ENCODE assay signal across 8 cellular contexts in genomic region chr22:37658133-37659065, GRCh38. TPM values are rescaled to one million over a fixed set of nuclear protein-coding genes. Genes with fewer than 3 reads are reported as not detected.
DNase-seq lines count a peak whose midpoint lies in the region; ATAC-seq lines count a peak whose summit lies in the region.

PDXP (plus strand) TSS chr22:37658723; CDS start chr22:37658783, 60 bp downstream.

- H3K4me1 Mint-ChIP-seq in activated CD4-positive, alpha-beta T cell treated with anti-CD3 and anti-CD28 coated beads, Interleukin-2, amount 10 ng/mL, durations not matched to agents 7 days and 5 days: peaks cover 42% of the 10 kb centered on the region

- no peaks in the 10 kb centered on the region for H3K9me3 Mint-ChIP-seq in activated CD4-positive, alpha-beta T cell treated with anti-CD3 and anti-CD28 coated beads, Interleukin-2, amount 10 ng/mL, durations not matched to agents 7 days and 5 days

- peaks cover 20% of the 10 kb centered on the region for H3K36me3 Mint-ChIP-seq in activated CD4-positive, alpha-beta T cell treated with anti-CD3 and anti-CD28 coated beads, Interleukin-2, amount 10 ng/mL, durations not matched to agents 7 days and 5 days (ENCODE audit: low read depth)

- H3K27me3 ChIP-seq in BLaER1: no peaks in the 10 kb centered on the region

- peak within 1 kb of the TSS; percentile 85 for H3K4me3 Mint-ChIP-seq in activated CD4-positive, alpha-beta T cell treated with anti-CD3 and anti-CD28 coated beads, Interleukin-2, amount 10 ng/mL, durations not matched to agents 7 days and 5 days

- ATAC-seq in GM19328 (IDR thresholded peaks at IDR 0.05; ENCODE audit: unreplicated experiment) (peak; percentile 74), HG03520 (IDR thresholded peaks at IDR 0.05; ENCODE audit: unreplicated experiment) (peak; percentile 81)

- H3K4me1 ChIP-seq in BLaER1: peaks cover 48% of the 10 kb centered on the region

- peak within 1 kb of the TSS; percentile 87 for H3K27ac Mint-ChIP-seq in activated CD4-positive, alpha-beta T cell treated with anti-CD3 and anti-CD28 coated beads, Interleukin-2, amount 10 ng/mL, durations not matched to agents 7 days and 5 days

- peaks cover 45% of the 10 kb centered on the region for H4K20me1 ChIP-seq in BLaER1

- no peaks in the 10 kb centered on the region for H3K27me3 Mint-ChIP-seq in activated CD4-positive, alpha-beta T cell treated with anti-CD3 and anti-CD28 coated beads, Interleukin-2, amount 10 ng/mL, durations not matched to agents 7 days and 5 days

- H3K36me3 ChIP-seq in BLaER1: peaks cover 13% of the 10 kb centered on the region

- H3K9me3 ChIP-seq in BLaER1: no peaks in the 10 kb centered on the region

- H3K4me3 ChIP-seq in BLaER1: peak within 1 kb of the TSS; percentile 93

- H3K27ac ChIP-seq in BLaER1: peak within 1 kb of the TSS; percentile 93

- H3K9ac ChIP-seq in BLaER1: peak within 1 kb of the TSS; percentile 91

- POLR2A ChIA-PET in activated CD4-positive, alpha-beta T cell treated with anti-CD3 and anti-CD28 coated beads, Interleukin-2, amount 10 ng/mL, durations not matched to agents 7 days and 5 days (lab: Charles Lee): interaction anchor here (0.7 to 3.0 kb wide), 3 partner anchors 16 to 1661 kb away, joined by 4 to 9 read pairs (median 5); partner anchors contain the start of gene LGALS1

- peak within 1 kb of the TSS; percentile 97 for H3K4me2 ChIP-seq in BLaER1

- peak; percentile 100 for DNase-seq in NCI-H69 (lab: John Stamatoyannopoulos, UW)
- peak; percentile 99 for DNase-seq in activated CD4-positive, alpha-beta T cell treated with anti-CD3 and anti-CD28 coated beads, Interleukin-2, amount 10 ng/mL, durations not matched to agents 7 days and 5 days
- peak; percentile 100 for DNase-seq in dedifferentiated amniotic fluid mesenchymal stem cell (ENCODE audit: extremely low spot score)
- peak; percentile 100 for DNase-seq in left kidney (ENCODE audit: low read depth, low spot score)
- peak; percentile 99 for DNase-seq in stimulated activated CD4-positive, alpha-beta T cell treated with anti-CD3 and anti-CD28 coated beads, Interleukin-2, amount 100 ng/mL, for 24 hours

- CTCF ChIA-PET in activated CD4-positive, alpha-beta T cell treated with anti-CD3 and anti-CD28 coated beads, Interleukin-2, amount 10 ng/mL, durations not matched to agents 7 days and 5 days (lab: Charles Lee): interaction anchor here (0.6 to 4.6 kb wide), 21 partner anchors 9 to 1686 kb away, joined by 3 to 47 read pairs (median 4); partner anchors contain the start of genes LGALS1 and SH3BP1

RNA-seq across cellular contexts. Expression of gene PDXP, which starts in this region (rescaled TPM):
- total RNA-seq in activated CD4-positive, alpha-beta T cell treated with anti-CD3 and anti-CD28 coated beads, Interleukin-2, amount 10 ng/mL, durations not matched to agents 7 days and 5 days: 10 to 100 TPM; 21.5 to 21.8 TPM

Comparison
In these comparisons a context has a peak if more than half of its experiments do, and no peak if none do; other contexts are left out.
1. Peak in every context shown above with its lines: DNase-seq, ATAC-seq, H3K4me3 ChIP-seq and H3K27ac ChIP-seq.